In the genomic region with DNA sequence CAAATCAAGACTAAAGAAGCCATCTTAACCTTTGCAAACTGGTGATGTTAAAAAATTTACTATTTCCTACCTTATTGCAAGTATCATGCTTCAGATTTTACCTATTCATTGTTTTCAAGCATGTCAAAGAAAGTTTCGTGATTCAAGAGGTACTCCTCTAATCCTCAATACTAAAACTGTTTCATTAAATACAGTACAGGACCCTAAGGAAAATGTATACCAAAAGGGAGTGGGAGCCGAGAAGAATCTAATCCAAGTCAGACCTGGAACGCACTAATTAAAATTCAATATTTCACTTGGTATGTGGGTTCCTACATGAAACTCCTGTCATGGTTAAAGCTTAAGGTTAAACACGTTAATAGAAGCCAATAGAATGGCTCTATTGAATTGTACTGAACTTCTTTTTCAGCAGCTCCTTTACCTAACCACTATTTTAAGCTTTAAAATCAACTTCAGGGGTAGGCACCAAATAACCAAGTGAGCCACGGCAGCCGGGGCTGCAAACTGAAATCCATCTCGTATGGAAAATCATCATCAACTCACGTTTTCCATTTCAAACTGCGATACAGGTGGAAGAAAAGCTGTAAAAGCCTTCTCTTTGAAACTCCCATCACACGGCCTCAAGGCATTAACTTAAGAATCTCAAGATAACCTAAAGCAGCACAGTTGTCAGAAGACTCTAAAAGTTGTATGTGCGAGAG, we compare ENCODE assay signal across 2 cellular contexts.
TF ChIP-seq lines count a peak whose summit lies in the region.

No MANE protein-coding gene starts in this region.

TF ChIP-seq in HCT116, 20 proteins besides CTCF, POLR2A, EP300 and RAD21:
- TF ChIP-seq, protein P1, sequence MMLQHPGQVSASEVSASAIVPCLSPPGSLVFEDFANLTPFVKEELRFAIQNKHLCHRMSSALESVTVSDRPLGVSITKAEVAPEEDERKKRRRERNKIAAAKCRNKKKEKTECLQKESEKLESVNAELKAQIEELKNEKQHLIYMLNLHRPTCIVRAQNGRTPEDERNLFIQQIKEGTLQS (IDR thresholded peaks at IDR 0.05), result no peak
- no peak for TF ChIP-seq JUND (IDR thresholded peaks at IDR 0.05)
- TF ChIP-seq TCF7L2 (IDR thresholded peaks at IDR 0.05; ENCODE audit: borderline replicate concordance, extremely low read depth, insufficient read depth, insufficient read length), result no peak
- TF ChIP-seq ELF1 (IDR thresholded peaks at IDR 0.05; ENCODE audit: borderline replicate concordance, low read depth), result no peak
- TF ChIP-seq SRF (IDR thresholded peaks at IDR 0.05; ENCODE audit: low read depth), result no peak
- TF ChIP-seq SP1 (IDR thresholded peaks at IDR 0.05; ENCODE audit: low read depth), result no peak
- TF ChIP-seq ZFX (IDR thresholded peaks at IDR 0.05), result no peak
- TF ChIP-seq EZH2phosphoT487 (IDR thresholded peaks at IDR 0.05; ENCODE audit: borderline replicate concordance), result no peak
- TF ChIP-seq, protein P2, sequence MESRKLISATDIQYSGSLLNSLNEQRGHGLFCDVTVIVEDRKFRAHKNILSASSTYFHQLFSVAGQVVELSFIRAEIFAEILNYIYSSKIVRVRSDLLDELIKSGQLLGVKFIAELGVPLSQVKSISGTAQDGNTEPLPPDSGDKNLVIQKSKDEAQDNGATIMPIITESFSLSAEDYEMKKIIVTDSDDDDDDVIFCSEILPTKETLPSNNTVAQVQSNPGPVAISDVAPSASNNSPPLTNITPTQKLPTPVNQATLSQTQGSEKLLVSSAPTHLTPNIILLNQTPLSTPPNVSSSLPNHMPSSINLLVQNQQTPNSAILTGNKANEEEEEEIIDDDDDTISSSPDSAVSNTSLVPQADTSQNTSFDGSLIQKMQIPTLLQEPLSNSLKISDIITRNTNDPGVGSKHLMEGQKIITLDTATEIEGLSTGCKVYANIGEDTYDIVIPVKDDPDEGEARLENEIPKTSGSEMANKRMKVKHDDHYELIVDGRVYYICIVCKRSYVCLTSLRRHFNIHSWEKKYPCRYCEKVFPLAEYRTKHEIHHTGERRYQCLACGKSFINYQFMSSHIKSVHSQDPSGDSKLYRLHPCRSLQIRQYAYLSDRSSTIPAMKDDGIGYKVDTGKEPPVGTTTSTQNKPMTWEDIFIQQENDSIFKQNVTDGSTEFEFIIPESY (IDR thresholded peaks at IDR 0.05; ENCODE audit: extremely low read depth, insufficient replicate concordance, low read length), result no peak
- TF ChIP-seq YY1 (IDR thresholded peaks at IDR 0.05; ENCODE audit: extremely low read depth, insufficient replicate concordance, low read depth, low read length), result no peak
- no peak for TF ChIP-seq FOSL1 (IDR thresholded peaks at IDR 0.05; ENCODE audit: low read depth)
- no peak for TF ChIP-seq CBX3 (IDR thresholded peaks at IDR 0.05; ENCODE audit: low read depth)
TF ChIP-seq in HCT116: peak in this region for 0.

TF ChIP-seq in endothelial cell of umbilical vein, 7 proteins besides CTCF, POLR2A, EP300 and RAD21:
- TF ChIP-seq, protein P3, sequence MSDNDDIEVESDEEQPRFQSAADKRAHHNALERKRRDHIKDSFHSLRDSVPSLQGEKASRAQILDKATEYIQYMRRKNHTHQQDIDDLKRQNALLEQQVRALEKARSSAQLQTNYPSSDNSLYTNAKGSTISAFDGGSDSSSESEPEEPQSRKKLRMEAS (IDR thresholded peaks at IDR 0.05; ENCODE audit: insufficient read depth, insufficient read length), result no peak
- TF ChIP-seq FOS (IDR thresholded peaks at IDR 0.05; ENCODE audit: borderline replicate concordance, insufficient read depth, low read length) (no peak), GATA2 (IDR thresholded peaks at IDR 0.05; ENCODE audit: insufficient read depth, insufficient read length, low read depth, low read length) (no peak), POLR2AphosphoS5 (IDR thresholded peaks at IDR 0.05; ENCODE audit: insufficient read depth, low read depth, low read length) (no peak), EZH2 (IDR thresholded peaks at IDR 0.05; ENCODE audit: borderline replicate concordance, low read depth, low read length, severe bottlenecking) (no peak), JUN (IDR thresholded peaks at IDR 0.05; ENCODE audit: borderline replicate concordance, insufficient read depth, insufficient read length, low read depth) (no peak), MYC (IDR thresholded peaks at IDR 0.05; ENCODE audit: low read depth, low read length) (no peak)
TF ChIP-seq in endothelial cell of umbilical vein: peak in this region for 0.
